Comparison of ENCODE assay signal across 7 cellular contexts in the genomic region with DNA sequence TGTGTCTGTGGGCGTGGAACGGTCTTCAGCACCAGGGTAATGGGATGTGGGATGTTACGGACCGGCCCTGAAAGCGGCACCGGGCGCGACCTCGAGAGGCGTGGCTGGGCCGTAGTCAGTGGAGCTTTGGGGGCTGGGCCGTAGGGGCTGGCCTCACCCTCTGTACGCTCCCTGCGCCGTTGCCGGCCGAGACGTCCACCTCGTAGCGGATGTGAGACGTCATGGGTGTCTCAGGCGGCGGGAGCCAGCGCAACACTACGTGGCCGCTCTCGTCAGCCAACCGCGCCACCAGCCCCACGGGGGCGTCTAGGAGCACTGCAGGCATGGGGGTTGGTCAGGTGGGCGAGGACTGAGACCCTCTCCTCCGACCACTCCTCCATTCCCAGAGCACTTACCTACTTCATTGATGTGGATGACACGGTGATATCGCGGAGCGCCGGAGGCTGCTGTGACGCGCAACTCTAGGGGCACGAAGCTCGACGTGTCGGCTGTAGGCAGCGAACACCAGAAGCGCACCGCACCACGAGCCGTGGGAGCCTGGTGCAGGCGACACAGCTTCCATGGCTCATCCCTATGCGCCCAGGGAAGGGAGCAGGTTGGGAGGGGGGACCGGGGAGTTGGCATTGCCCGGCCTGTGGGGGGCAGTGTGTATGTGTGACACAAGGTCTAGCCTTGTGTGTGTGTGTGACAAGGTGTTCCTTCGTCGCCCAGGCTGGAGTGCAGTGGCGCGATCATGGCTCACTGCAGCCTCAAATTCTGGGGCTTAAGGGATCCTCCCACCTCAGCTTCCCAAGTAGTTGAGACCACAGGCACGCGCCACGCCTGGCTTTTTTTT. TPM values are rescaled to one million over a fixed set of nuclear protein-coding genes. Genes with fewer than 3 reads are reported as not detected.
DNase-seq lines count a peak whose midpoint lies in the region; ATAC-seq and TF ChIP-seq lines count a peak whose summit lies in the region.

No MANE protein-coding gene starts in this region.

- peak overlapping the region; percentile 98 for H3K27ac Mint-ChIP-seq in mesothelial cell of epicardium

- peaks cover 14 to 39% of the 10 kb centered on the region in 2 donors for H3K4me1 ChIP-seq in duodenal mucosa (ENCODE audit: control insufficient read depth in 1 of 2, insufficient read depth in 2 of 2, low read length in 2 of 2)

- DNase-seq in NCI-H146 treated with DMSO at 0.1 percent for 48 hours (lab: John Stamatoyannopoulos, UW; ENCODE audit: unreplicated experiment) (peak; percentile 92), mesothelial cell of epicardium (ENCODE audit: low spot score in 2 of 2, unreplicated experiment in 2 of 2) (peak in 1 of 2 experiments; percentile 65)
- DNase-seq in activated CD4-positive, CD25-positive, alpha-beta regulatory T cell treated with anti-CD3 and anti-CD28 coated beads, Interleukin-2, amount 50 U/mL, for 72 hours: peak; percentile 75
- peak; percentile 41 to 61 for DNase-seq in stimulated activated CD8-positive, alpha-beta memory T cell treated with anti-CD3 and anti-CD28 coated beads, Interleukin-7, amount 100 ng/mL, for 4 hours (ENCODE audit: low read depth in 2 of 2)

- H3K27me3 Mint-ChIP-seq in mesothelial cell of epicardium (ENCODE audit: low read depth): peaks cover 25% of the 10 kb centered on the region

- no peaks in the 10 kb centered on the region for H3K36me3 Mint-ChIP-seq in mesothelial cell of epicardium

- H3K4me3 ChIP-seq in duodenal mucosa (ENCODE audit: low read depth in 1 of 2, low read length in 2 of 2): peak overlapping the region; percentile 74 to 93

- ATAC-seq in GM18508 (IDR thresholded peaks at IDR 0.05; ENCODE audit: insufficient read depth, unreplicated experiment) (peak; percentile 22), HG02840 (IDR thresholded peaks at IDR 0.05; ENCODE audit: low FRiP score, unreplicated experiment) (peak; percentile 45)

- peak overlapping the region; percentile 84 for H3K4me3 Mint-ChIP-seq in mesothelial cell of epicardium

- no peaks in the 10 kb centered on the region for H3K9me3 ChIP-seq in duodenal mucosa (ENCODE audit: control insufficient read depth in 1 of 2, low read length in 2 of 2)

- H3K4me1 Mint-ChIP-seq in mesothelial cell of epicardium: peaks cover 18% of the 10 kb centered on the region

- TF ChIP-seq CTCF in mesothelial cell of epicardium (IDR thresholded peaks at IDR 0.05; ENCODE audit: unreplicated experiment): no peak

- H3K9me3 Mint-ChIP-seq in mesothelial cell of epicardium: no peaks in the 10 kb centered on the region

- no peaks in the 10 kb centered on the region for H3K36me3 ChIP-seq in duodenal mucosa (ENCODE audit: control insufficient read depth in 1 of 2, insufficient read depth in 2 of 2, low read length in 2 of 2)

- H3K27ac ChIP-seq in duodenal mucosa (ENCODE audit: low read depth, low read length): peak overlapping the region; percentile 76

- H3K27me3 ChIP-seq in duodenal mucosa (ENCODE audit: control insufficient read depth in 1 of 2, insufficient read depth in 2 of 2, low read length in 2 of 2): no peaks in the 10 kb centered on the region

- H3K9ac ChIP-seq in duodenal mucosa (ENCODE audit: low read depth in 1 of 2, low read length in 2 of 2): peak overlapping the region in 1 of 2 donors; percentile 35

RNA-seq across cellular contexts. Expression of a gene that starts 2.4 kb away (rescaled TPM):
- total RNA-seq in mesothelial cell of epicardium: 23.5 to 24.5 TPM (median 24.3 TPM) in 3 replicates

RNA-seq across cellular contexts. Expression of a gene that starts 7.3 kb away (rescaled TPM):
- total RNA-seq in mesothelial cell of epicardium: 2.7 to 2.9 TPM (median 2.8 TPM) in 3 replicates

RNA-seq across cellular contexts. Expression of a gene that starts 26.5 kb away (rescaled TPM):
- 18.9 to 21.4 TPM (median 20.4 TPM) in 3 replicates for total RNA-seq in mesothelial cell of epicardium

RNA-seq across cellular contexts. Expression of a gene that starts 35.4 kb away (rescaled TPM):
- 29.6 to 34.9 TPM (median 34.2 TPM) in 3 replicates for total RNA-seq in mesothelial cell of epicardium

RNA-seq across cellular contexts. Expression of a gene that starts 35.7 kb away (rescaled TPM):
- total RNA-seq in mesothelial cell of epicardium: 56.8 to 61.4 TPM (median 57.2 TPM) in 3 replicates
